ENCODE assay signal across 1 cellular context in the genomic region with DNA sequence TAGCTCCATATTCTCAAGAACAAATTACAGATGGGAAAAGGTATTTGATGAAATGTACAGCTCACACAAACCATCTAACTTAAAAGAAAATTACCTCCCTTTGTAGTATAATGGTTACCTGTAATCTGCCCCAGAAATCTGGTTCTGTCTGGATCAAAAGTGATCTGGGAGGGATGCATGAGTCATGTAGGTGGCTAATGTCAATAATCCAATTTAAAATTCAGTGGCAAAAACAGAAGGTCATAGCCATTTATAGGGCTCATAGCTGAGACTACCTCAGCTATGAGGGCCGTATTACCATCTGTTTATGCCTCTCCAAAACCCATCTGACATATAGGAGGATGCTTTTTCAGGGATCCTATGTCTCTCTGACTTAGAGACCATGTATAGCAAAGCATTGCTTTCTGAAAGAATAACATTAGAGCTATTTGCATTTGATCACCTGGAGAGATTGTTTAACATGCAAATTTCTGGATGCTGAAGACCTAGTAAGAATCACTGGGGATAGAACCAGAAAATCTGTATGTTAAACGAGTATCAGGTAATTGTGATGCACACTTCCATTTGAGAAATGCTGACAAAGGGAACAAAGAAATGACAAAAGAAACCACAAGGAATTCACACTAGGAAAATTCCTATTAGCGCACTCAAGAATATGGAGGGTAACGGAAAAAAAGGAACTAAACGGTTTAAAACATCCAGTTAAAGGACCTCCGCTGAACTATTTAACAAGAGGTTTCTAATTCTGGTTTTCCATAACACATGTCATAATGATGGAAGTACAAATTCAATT.
TF ChIP-seq lines count a peak whose summit lies in the region.

No MANE protein-coding gene starts in this region.

TF ChIP-seq in GM23338, 12 proteins besides CTCF, POLR2A, EP300 and RAD21 (continued from another document):
- TF ChIP-seq, protein P1, sequence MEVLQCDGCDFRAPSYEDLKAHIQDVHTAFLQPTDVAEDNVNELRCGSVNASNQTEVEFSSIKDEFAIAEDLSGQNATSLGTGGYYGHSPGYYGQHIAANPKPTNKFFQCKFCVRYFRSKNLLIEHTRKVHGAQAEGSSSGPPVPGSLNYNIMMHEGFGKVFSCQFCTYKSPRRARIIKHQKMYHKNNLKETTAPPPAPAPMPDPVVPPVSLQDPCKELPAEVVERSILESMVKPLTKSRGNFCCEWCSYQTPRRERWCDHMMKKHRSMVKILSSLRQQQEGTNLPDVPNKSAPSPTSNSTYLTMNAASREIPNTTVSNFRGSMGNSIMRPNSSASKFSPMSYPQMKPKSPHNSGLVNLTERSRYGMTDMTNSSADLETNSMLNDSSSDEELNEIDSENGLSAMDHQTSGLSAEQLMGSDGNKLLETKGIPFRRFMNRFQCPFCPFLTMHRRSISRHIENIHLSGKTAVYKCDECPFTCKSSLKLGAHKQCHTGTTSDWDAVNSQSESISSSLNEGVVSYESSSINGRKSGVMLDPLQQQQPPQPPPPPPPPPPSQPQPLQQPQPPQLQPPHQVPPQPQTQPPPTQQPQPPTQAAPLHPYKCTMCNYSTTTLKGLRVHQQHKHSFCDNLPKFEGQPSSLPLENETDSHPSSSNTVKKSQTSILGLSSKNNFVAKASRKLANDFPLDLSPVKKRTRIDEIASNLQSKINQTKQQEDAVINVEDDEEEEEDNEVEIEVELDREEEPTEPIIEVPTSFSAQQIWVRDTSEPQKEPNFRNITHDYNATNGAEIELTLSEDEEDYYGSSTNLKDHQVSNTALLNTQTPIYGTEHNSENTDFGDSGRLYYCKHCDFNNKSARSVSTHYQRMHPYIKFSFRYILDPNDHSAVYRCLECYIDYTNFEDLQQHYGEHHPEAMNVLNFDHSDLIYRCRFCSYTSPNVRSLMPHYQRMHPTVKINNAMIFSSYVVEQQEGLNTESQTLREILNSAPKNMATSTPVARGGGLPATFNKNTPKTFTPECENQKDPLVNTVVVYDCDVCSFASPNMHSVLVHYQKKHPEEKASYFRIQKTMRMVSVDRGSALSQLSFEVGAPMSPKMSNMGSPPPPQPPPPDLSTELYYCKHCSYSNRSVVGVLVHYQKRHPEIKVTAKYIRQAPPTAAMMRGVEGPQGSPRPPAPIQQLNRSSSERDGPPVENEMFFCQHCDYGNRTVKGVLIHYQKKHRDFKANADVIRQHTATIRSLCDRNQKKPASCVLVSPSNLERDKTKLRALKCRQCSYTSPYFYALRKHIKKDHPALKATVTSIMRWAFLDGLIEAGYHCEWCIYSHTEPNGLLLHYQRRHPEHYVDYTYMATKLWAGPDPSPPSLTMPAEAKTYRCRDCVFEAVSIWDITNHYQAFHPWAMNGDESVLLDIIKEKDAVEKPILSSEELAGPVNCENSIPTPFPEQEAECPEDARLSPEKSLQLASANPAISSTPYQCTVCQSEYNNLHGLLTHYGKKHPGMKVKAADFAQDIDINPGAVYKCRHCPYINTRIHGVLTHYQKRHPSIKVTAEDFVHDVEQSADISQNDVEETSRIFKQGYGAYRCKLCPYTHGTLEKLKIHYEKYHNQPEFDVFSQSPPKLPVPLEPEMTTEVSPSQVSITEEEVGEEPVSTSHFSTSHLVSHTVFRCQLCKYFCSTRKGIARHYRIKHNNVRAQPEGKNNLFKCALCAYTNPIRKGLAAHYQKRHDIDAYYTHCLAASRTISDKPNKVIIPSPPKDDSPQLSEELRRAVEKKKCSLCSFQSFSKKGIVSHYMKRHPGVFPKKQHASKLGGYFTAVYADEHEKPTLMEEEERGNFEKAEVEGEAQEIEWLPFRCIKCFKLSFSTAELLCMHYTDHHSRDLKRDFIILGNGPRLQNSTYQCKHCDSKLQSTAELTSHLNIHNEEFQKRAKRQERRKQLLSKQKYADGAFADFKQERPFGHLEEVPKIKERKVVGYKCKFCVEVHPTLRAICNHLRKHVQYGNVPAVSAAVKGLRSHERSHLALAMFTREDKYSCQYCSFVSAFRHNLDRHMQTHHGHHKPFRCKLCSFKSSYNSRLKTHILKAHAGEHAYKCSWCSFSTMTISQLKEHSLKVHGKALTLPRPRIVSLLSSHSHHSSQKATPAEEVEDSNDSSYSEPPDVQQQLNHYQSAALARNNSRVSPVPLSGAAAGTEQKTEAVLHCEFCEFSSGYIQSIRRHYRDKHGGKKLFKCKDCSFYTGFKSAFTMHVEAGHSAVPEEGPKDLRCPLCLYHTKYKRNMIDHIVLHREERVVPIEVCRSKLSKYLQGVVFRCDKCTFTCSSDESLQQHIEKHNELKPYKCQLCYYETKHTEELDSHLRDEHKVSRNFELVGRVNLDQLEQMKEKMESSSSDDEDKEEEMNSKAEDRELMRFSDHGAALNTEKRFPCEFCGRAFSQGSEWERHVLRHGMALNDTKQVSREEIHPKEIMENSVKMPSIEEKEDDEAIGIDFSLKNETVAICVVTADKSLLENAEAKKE (CRISPR knock-in tag; IDR thresholded peaks at IDR 0.05) = no peak
- no peak for TF ChIP-seq NANOG (IDR thresholded peaks at IDR 0.05; ENCODE audit: borderline replicate concordance)
- no peak for TF ChIP-seq EZH2 (IDR thresholded peaks at IDR 0.05; ENCODE audit: low read depth, unreplicated experiment)
- TF ChIP-seq EZH2phosphoT487 (IDR thresholded peaks at IDR 0.05; ENCODE audit: unreplicated experiment) = no peak
- no peak for TF ChIP-seq ZNF331 (CRISPR knock-in tag; IDR thresholded peaks at IDR 0.05; ENCODE audit: low read depth)
- TF ChIP-seq ZNF114 (CRISPR knock-in tag; IDR thresholded peaks at IDR 0.05) = no peak
- TF ChIP-seq JUNB (IDR thresholded peaks at IDR 0.05; ENCODE audit: unreplicated experiment) = no peak
- TF ChIP-seq CREB1 (CRISPR knock-in tag; IDR thresholded peaks at IDR 0.05; ENCODE audit: low read depth) = no peak
- TF ChIP-seq, protein P2, sequence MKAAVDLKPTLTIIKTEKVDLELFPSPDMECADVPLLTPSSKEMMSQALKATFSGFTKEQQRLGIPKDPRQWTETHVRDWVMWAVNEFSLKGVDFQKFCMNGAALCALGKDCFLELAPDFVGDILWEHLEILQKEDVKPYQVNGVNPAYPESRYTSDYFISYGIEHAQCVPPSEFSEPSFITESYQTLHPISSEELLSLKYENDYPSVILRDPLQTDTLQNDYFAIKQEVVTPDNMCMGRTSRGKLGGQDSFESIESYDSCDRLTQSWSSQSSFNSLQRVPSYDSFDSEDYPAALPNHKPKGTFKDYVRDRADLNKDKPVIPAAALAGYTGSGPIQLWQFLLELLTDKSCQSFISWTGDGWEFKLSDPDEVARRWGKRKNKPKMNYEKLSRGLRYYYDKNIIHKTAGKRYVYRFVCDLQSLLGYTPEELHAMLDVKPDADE (IDR thresholded peaks at IDR 0.05) = no peak
- TF ChIP-seq, protein P3, sequence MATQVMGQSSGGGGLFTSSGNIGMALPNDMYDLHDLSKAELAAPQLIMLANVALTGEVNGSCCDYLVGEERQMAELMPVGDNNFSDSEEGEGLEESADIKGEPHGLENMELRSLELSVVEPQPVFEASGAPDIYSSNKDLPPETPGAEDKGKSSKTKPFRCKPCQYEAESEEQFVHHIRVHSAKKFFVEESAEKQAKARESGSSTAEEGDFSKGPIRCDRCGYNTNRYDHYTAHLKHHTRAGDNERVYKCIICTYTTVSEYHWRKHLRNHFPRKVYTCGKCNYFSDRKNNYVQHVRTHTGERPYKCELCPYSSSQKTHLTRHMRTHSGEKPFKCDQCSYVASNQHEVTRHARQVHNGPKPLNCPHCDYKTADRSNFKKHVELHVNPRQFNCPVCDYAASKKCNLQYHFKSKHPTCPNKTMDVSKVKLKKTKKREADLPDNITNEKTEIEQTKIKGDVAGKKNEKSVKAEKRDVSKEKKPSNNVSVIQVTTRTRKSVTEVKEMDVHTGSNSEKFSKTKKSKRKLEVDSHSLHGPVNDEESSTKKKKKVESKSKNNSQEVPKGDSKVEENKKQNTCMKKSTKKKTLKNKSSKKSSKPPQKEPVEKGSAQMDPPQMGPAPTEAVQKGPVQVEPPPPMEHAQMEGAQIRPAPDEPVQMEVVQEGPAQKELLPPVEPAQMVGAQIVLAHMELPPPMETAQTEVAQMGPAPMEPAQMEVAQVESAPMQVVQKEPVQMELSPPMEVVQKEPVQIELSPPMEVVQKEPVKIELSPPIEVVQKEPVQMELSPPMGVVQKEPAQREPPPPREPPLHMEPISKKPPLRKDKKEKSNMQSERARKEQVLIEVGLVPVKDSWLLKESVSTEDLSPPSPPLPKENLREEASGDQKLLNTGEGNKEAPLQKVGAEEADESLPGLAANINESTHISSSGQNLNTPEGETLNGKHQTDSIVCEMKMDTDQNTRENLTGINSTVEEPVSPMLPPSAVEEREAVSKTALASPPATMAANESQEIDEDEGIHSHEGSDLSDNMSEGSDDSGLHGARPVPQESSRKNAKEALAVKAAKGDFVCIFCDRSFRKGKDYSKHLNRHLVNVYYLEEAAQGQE (IDR thresholded peaks at IDR 0.05; ENCODE audit: unreplicated experiment) = no peak
- TF ChIP-seq POLR2AphosphoS5 (IDR thresholded peaks at IDR 0.05; ENCODE audit: low read depth) = no peak
